ENCODE assay signal across 9 cellular contexts in the genomic region with DNA sequence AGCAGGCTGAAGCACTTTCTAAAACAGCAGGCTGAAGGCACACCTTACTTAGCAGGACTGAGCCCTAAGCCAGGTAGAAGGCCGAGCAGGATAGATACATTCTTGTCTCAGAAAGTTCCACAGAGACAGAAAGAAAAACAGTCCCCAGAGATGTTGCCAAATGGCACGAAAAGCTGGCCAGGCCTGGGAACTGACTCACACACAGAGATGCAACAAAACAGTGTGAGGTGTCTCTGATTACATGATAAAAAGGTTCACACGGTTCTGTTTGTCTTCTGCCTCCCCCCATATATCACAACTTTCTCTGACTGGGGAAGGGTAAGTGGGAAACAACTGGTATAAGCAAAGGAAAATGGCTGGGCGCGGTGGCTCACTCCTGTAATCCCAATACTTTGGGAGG. TPM values are rescaled to one million over a fixed set of nuclear protein-coding genes. Genes with fewer than 3 reads are reported as not detected.
A peak's percentile ranks its signal among the peaks of the same experiment; 100 is the strongest.
DNase-seq lines count a peak whose midpoint lies in the region; ATAC-seq and TF ChIP-seq lines count a peak whose summit lies in the region.
"Had no signal": no experiment of that assay in that cellular context is flagged by ENCODE, and none has a peak within 500 bp of the region (broad histone marks: within the 10 kb centered on the region; RNA-seq: fewer than 3 reads in every experiment).

No MANE protein-coding gene starts in this region.

- peaks cover 26% of the 10 kb centered on the region for H3K36me3 Mint-ChIP-seq in activated naive CD4-positive, alpha-beta T cell treated with anti-CD3 and anti-CD28 coated beads, Interleukin-2, amount 10 ng/mL, durations not matched to agents 7 days and 5 days
- H3K36me3 Mint-ChIP-seq in activated naive CD4-positive, alpha-beta T cell treated with anti-CD3 and anti-CD28 coated beads, Interleukin-2, amount 50 U/mL, for 72 hours: no peaks in the 10 kb centered on the region

- no peak overlapping the region for H3K9ac ChIP-seq in neuronal stem cell (ENCODE audit: low read depth, low read length, poor library complexity)

- H3K23ac ChIP-seq in neuronal stem cell (ENCODE audit: low read depth, low read length, poor library complexity): no peak overlapping the region

- H3K27me3 ChIP-seq in brain microvascular endothelial cell (replicated peaks) (no peaks in the 10 kb centered on the region), lung (ENCODE audit: control insufficient read depth, insufficient read depth) (no peaks in the 10 kb centered on the region), transverse colon (no peaks in the 10 kb centered on the region), neuronal stem cell (ENCODE audit: control insufficient read depth in 3 of 3, insufficient read depth in 3 of 3, low read depth in 1 of 3, low read length in 3 of 3) (no peaks in the 10 kb centered on the region)

- no peak overlapping the region for H2BK12ac ChIP-seq in neuronal stem cell (ENCODE audit: low read length)

- CTCF ChIA-PET in activated naive CD4-positive, alpha-beta T cell treated with anti-CD3 and anti-CD28 coated beads, Interleukin-2, amount 10 ng/mL, durations not matched to agents 7 days and 5 days (lab: Charles Lee): interaction anchor here (0.8 to 10.6 kb wide), 4 partner anchors 26 to 75 kb away, joined by 3 to 103 read pairs (median 4); a partner anchor contains a TSS

- TF ChIP-seq POLR2A in transverse colon (IDR thresholded peaks at IDR 0.05): no peak

- H3K4me3 Mint-ChIP-seq in activated naive CD4-positive, alpha-beta T cell treated with anti-CD3 and anti-CD28 coated beads, Interleukin-2, amount 10 ng/mL, durations not matched to agents 7 days and 5 days: peak overlapping the region; percentile 51

- no peaks in the 10 kb centered on the region for H3K27me3 Mint-ChIP-seq in activated naive CD4-positive, alpha-beta T cell treated with anti-CD3 and anti-CD28 coated beads, Interleukin-2, amount 10 ng/mL, durations not matched to agents 7 days and 5 days

- H3K4ac ChIP-seq in neuronal stem cell (ENCODE audit: low read length): no peak overlapping the region

- H3K18ac ChIP-seq in neuronal stem cell (ENCODE audit: low read length): no peak overlapping the region

- WGBS in lung, 2 donors: 77 to 81% methylated on average over 5 of the region's 5 CpGs
- 42 to 67% methylated on average over 3 to 5 of the region's 5 CpGs for WGBS in transverse colon (ENCODE audit: low coverage in 1 of 2), 2 donors
- no CpG with 5 or more reads among the region's 5 CpGs for WGBS in neuronal stem cell (ENCODE audit: extremely low coverage in 2 of 2, insufficient read length in 2 of 2, insufficient replicate concordance in 1 of 2), 2 donors

- no peak overlapping the region for H2AFZ ChIP-seq in neuronal stem cell (ENCODE audit: low read length)

- H2AK5ac ChIP-seq in neuronal stem cell (ENCODE audit: low read depth, low read length): no peak overlapping the region

- no peak for ATAC-seq in activated naive CD4-positive, alpha-beta T cell treated with anti-CD3 and anti-CD28 coated beads, Interleukin-2, amount 50 U/mL, for 72 hours
- ATAC-seq in lung (ENCODE audit: insufficient read depth, low FRiP score): no peak

- intact Hi-C loops in transverse colon (cut with DNase I; ENCODE audit: low total_unique reads): loop anchor here (10.0 kb wide), 1 partner anchor 69 kb away; a partner anchor contains a TSS

- H4K91ac ChIP-seq in neuronal stem cell (ENCODE audit: low read depth, low read length, poor library complexity): no peak overlapping the region

- no peak overlapping the region for H3K4me2 ChIP-seq in neuronal stem cell (ENCODE audit: insufficient read depth, low read length, poor library complexity, severe bottlenecking)

- no peak overlapping the region for H3K14ac ChIP-seq in neuronal stem cell (ENCODE audit: low read length)

- peak overlapping the region; percentile 55 for H3K27ac Mint-ChIP-seq in activated naive CD4-positive, alpha-beta T cell treated with anti-CD3 and anti-CD28 coated beads, Interleukin-2, amount 10 ng/mL, durations not matched to agents 7 days and 5 days
- H3K27ac Mint-ChIP-seq in activated naive CD4-positive, alpha-beta T cell treated with anti-CD3 and anti-CD28 coated beads, Interleukin-2, amount 50 U/mL, for 72 hours: no peak overlapping the region

- in situ Hi-C loops in brain microvascular endothelial cell (cut with HindIII; ENCODE audit: low pct_ligation_motif_present, low sequenced_read_pairs): no loop called here
- in situ Hi-C loops in transverse colon (cut with MboI; ENCODE audit: low pct_ligation_motif_present in 1 of 4, low pct_unique_long_range_greater_than_20kb in 1 of 4, low sequenced_read_pairs in 3 of 4): no loop called here

- no peak for TF ChIP-seq CTCF in brain microvascular endothelial cell (IDR thresholded peaks at IDR 0.05; ENCODE audit: low read depth, low read length, missing control alignments)
- TF ChIP-seq CTCF in lung (IDR thresholded peaks at IDR 0.05; ENCODE audit: control extremely low read depth, extremely low read depth): no peak
- TF ChIP-seq CTCF in transverse colon (IDR thresholded peaks at IDR 0.05): no peak

- DNase-seq in activated naive CD4-positive, alpha-beta T cell treated with anti-CD3 and anti-CD28 coated beads, Interleukin-2, amount 10 ng/mL, durations not matched to agents 7 days and 5 days: no peak
- DNase-seq in activated naive CD4-positive, alpha-beta T cell treated with anti-CD3 and anti-CD28 coated beads, Interleukin-2, amount 50 U/mL, for 72 hours (ENCODE audit: low spot score in 2 of 2): no peak
- DNase-seq in brain microvascular endothelial cell (peak; percentile 86), lung (ENCODE audit: low spot score) (no peak), transverse colon (no peak), mucosa of gallbladder (ENCODE audit: low spot score) (no peak), neuronal stem cell (ENCODE audit: low spot score) (no peak)
- no peak for DNase-seq in stimulated activated CD4-positive, alpha-beta T cell treated with anti-CD3 and anti-CD28 coated beads, Interleukin-4, amount 100 ng/mL, for 24 hours
- DNase-seq: activated CD4-positive, CD25-positive, alpha-beta regulatory T cell had no signal

- no peak overlapping the region for H4K8ac ChIP-seq in neuronal stem cell (ENCODE audit: low read depth, low read length)

- no peak overlapping the region for H2BK15ac ChIP-seq in neuronal stem cell (ENCODE audit: low read length)

- H3K79me1 ChIP-seq in neuronal stem cell (ENCODE audit: low read depth, low read length): no peaks in the 10 kb centered on the region

- H3K36me3 ChIP-seq in brain microvascular endothelial cell (replicated peaks) (peaks cover 30% of the 10 kb centered on the region), lung (ENCODE audit: control insufficient read depth in 2 of 2, insufficient read depth in 2 of 2, low read length in 2 of 2) (peaks cover 0 to 26% of the 10 kb centered on the region in 2 donors), transverse colon (peaks cover 0 to 29% (median 13%) of the 10 kb centered on the region in 4 donors), neuronal stem cell (replicated peaks in 1 of 2; ENCODE audit: control insufficient read depth in 2 of 2, insufficient read depth in 2 of 2, low read length in 2 of 2) (peaks cover 13 to 32% of the 10 kb centered on the region in 2 donors)

- H3K27ac ChIP-seq in brain microvascular endothelial cell: peak overlapping the region; percentile 90
- peak overlapping the region; percentile 20 to 90 for H3K27ac ChIP-seq in lung (ENCODE audit: low read depth in 1 of 2, low read length in 1 of 2)
- H3K27ac ChIP-seq in transverse colon: peak overlapping the region; percentile 92 to 100 (median 96)
- H3K27ac ChIP-seq in neuronal stem cell (replicated peaks; ENCODE audit: low read length): no peak overlapping the region

- peaks cover 36% of the 10 kb centered on the region for H3K4me1 Mint-ChIP-seq in activated naive CD4-positive, alpha-beta T cell treated with anti-CD3 and anti-CD28 coated beads, Interleukin-2, amount 10 ng/mL, durations not matched to agents 7 days and 5 days

- no peak overlapping the region for H2BK120ac ChIP-seq in neuronal stem cell (ENCODE audit: low read depth, low read length)

- H3K9me3 ChIP-seq in lung (ENCODE audit: control insufficient read depth in 2 of 2, insufficient read depth in 1 of 2, low read length in 1 of 2) (no peaks in the 10 kb centered on the region), transverse colon (no peaks in the 10 kb centered on the region), neuronal stem cell (replicated peaks in 1 of 2; ENCODE audit: control insufficient read depth in 2 of 2, insufficient read depth in 1 of 2, low read depth in 1 of 2, low read length in 2 of 2) (no peaks in the 10 kb centered on the region)

- H3K4me3 ChIP-seq in brain microvascular endothelial cell (ENCODE audit: low read depth, low read length) (no peak overlapping the region), lung (no peak overlapping the region), transverse colon (no peak overlapping the region), neuronal stem cell (ENCODE audit: low read length in 2 of 2) (no peak overlapping the region)

- no peak overlapping the region for H2BK5ac ChIP-seq in neuronal stem cell (ENCODE audit: low read length)

- no peaks in the 10 kb centered on the region for H3K9me3 Mint-ChIP-seq in activated naive CD4-positive, alpha-beta T cell treated with anti-CD3 and anti-CD28 coated beads, Interleukin-2, amount 10 ng/mL, durations not matched to agents 7 days and 5 days
- no peaks in the 10 kb centered on the region for H3K9me3 Mint-ChIP-seq in activated naive CD4-positive, alpha-beta T cell treated with anti-CD3 and anti-CD28 coated beads, Interleukin-2, amount 50 U/mL, for 72 hours

- H3K4me1 ChIP-seq in lung (ENCODE audit: control insufficient read depth in 2 of 2, insufficient read depth in 2 of 2, low read length in 2 of 2) (peaks cover 0 to 25% of the 10 kb centered on the region in 2 donors), transverse colon (peaks cover 12 to 48% (median 25%) of the 10 kb centered on the region in 4 donors), neuronal stem cell (ENCODE audit: control insufficient read depth in 2 of 2, insufficient read depth in 1 of 2, low read depth in 1 of 2, low read length in 2 of 2) (peaks cover 4 to 6% of the 10 kb centered on the region in 2 donors)

- no peak for TF ChIP-seq EP300 in transverse colon (IDR thresholded peaks at IDR 0.05; ENCODE audit: low read depth)

RNA-seq across cellular contexts. Expression of a gene that starts 1.7 kb away (rescaled TPM):
- 100 to 1,000 TPM in 1 of 2 donors, 10 to 100 TPM in 1; 78.2 to 144 TPM for total RNA-seq in activated naive CD4-positive, alpha-beta T cell treated with anti-CD3 and anti-CD28 coated beads, Interleukin-2, amount 50 U/mL, for 72 hours
- total RNA-seq in lung: 100 to 1,000 TPM in 1 of 2 donors, 10 to 100 TPM in 1; 67.2 to 127 TPM
- 100 to 1,000 TPM; 143 to 195 TPM for polyA plus RNA-seq in lung
- 10 to 100 TPM; 27.7 to 75.1 (median 56.8) TPM for total RNA-seq in transverse colon
- 160 TPM for total RNA-seq in mucosa of gallbladder
- 80.4 TPM for polyA plus RNA-seq in neuronal stem cell (2013, experiment 1 of 2)
- polyA plus RNA-seq in neuronal stem cell (2013, experiment 2 of 2): 79.8 TPM

RNA-seq across cellular contexts. Expression of a gene that starts 9.2 kb away (rescaled TPM):
- 100 to 1,000 TPM; 128 to 143 TPM for total RNA-seq in activated naive CD4-positive, alpha-beta T cell treated with anti-CD3 and anti-CD28 coated beads, Interleukin-2, amount 50 U/mL, for 72 hours
- total RNA-seq in lung (100 to 1,000 TPM in 1 of 2 donors, 10 to 100 TPM in 1; 56.6 to 110 TPM), transverse colon (10 to 100 TPM in 3 of 4 donors, 1 to 10 TPM in 1; 3.0 to 48.3 (median 16.2) TPM), mucosa of gallbladder (26.4 TPM)
- polyA plus RNA-seq in lung: 10 to 100 TPM; 61.2 to 85.2 TPM
- polyA plus RNA-seq in neuronal stem cell (2013, experiment 1 of 2): 1.4 TPM
- polyA plus RNA-seq in neuronal stem cell (2013, experiment 2 of 2): 0.90 TPM

RNA-seq across cellular contexts. Expression of a gene that starts 25.0 kb away (rescaled TPM):
- 10 to 100 TPM; 11.5 to 26.2 TPM for total RNA-seq in activated naive CD4-positive, alpha-beta T cell treated with anti-CD3 and anti-CD28 coated beads, Interleukin-2, amount 50 U/mL, for 72 hours
- total RNA-seq in lung: 10 to 100 TPM; 23.5 to 78.3 TPM
- 10 to 100 TPM; 22.9 to 32.4 TPM for polyA plus RNA-seq in lung
- total RNA-seq in transverse colon: 100 to 1,000 TPM in 1 of 4 donors, 10 to 100 TPM in 3; 38.6 to 118 (median 41.0) TPM
- total RNA-seq in mucosa of gallbladder: 68.2 TPM
- 1.2 TPM for polyA plus RNA-seq in neuronal stem cell (2013, experiment 1 of 2)
- polyA plus RNA-seq in neuronal stem cell (2013, experiment 2 of 2): 0.68 TPM

RNA-seq across cellular contexts. Expression of a gene that starts 43.3 kb away (rescaled TPM):
- 10 to 100 TPM; 16.2 to 31.9 TPM for total RNA-seq in activated naive CD4-positive, alpha-beta T cell treated with anti-CD3 and anti-CD28 coated beads, Interleukin-2, amount 50 U/mL, for 72 hours
- total RNA-seq in lung (10 to 100 TPM; 12.7 to 32.9 TPM), transverse colon (10 to 100 TPM; 16.8 to 21.7 (median 20.5) TPM), mucosa of gallbladder (24.0 TPM)
- polyA plus RNA-seq in lung: 10 to 100 TPM; 14.6 to 27.8 TPM
- 15.8 TPM for polyA plus RNA-seq in neuronal stem cell (2013, experiment 1 of 2)
- polyA plus RNA-seq in neuronal stem cell (2013, experiment 2 of 2): 14.6 TPM

RNA-seq across cellular contexts. Expression of a gene that starts 51.3 kb away (rescaled TPM):
- total RNA-seq in activated naive CD4-positive, alpha-beta T cell treated with anti-CD3 and anti-CD28 coated beads, Interleukin-2, amount 50 U/mL, for 72 hours: 100 to 1,000 TPM; 101 to 105 TPM
- total RNA-seq in lung (100 to 1,000 TPM in 1 of 2 donors, 10 to 100 TPM in 1; 47.8 to 105 TPM), transverse colon (100 to 1,000 TPM in 1 of 4 donors, 10 to 100 TPM in 3; 40.6 to 117 (median 48.5) TPM), mucosa of gallbladder (107 TPM)
- polyA plus RNA-seq in lung: 10 to 100 TPM; 52.0 to 80.1 TPM
- polyA plus RNA-seq in neuronal stem cell (2013, experiment 1 of 2): 48.0 TPM
- polyA plus RNA-seq in neuronal stem cell (2013, experiment 2 of 2): 48.3 TPM
